ENCODE assay signal across 1 cellular context in the genomic region with DNA sequence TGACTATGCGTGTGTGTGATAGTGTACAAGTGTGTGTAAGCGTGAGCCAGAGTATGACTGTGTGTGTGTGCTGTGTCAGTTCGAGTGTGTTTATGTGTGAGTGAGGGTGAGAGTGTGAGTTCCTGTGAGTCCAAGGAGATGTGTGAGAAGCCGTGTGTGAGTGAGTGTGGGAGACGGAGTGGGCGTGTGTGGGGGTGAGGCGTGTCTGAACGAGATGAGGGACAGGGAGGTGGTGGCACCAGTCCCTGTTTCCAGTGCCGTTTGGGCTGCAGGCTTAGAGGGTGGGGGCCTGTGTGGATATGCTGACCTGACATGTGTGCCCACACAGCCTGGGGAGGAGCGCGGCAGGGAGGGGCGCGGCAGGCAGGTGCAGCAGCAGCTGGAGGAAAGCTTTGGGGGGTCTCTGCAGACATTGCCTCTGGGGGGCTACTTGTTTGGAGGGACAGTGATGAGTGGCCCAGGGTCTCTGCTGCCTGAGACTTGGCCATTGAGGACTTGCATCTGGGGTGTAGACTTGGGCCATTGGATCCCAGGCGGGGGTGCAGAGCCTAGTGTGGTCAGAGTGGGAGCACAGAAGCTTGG.
TF ChIP-seq lines count a peak whose summit lies in the region.

No MANE protein-coding gene starts in this region.

TF ChIP-seq in HEK293, 187 proteins besides CTCF, POLR2A, EP300 and RAD21:
- TF ChIP-seq, protein P1, sequence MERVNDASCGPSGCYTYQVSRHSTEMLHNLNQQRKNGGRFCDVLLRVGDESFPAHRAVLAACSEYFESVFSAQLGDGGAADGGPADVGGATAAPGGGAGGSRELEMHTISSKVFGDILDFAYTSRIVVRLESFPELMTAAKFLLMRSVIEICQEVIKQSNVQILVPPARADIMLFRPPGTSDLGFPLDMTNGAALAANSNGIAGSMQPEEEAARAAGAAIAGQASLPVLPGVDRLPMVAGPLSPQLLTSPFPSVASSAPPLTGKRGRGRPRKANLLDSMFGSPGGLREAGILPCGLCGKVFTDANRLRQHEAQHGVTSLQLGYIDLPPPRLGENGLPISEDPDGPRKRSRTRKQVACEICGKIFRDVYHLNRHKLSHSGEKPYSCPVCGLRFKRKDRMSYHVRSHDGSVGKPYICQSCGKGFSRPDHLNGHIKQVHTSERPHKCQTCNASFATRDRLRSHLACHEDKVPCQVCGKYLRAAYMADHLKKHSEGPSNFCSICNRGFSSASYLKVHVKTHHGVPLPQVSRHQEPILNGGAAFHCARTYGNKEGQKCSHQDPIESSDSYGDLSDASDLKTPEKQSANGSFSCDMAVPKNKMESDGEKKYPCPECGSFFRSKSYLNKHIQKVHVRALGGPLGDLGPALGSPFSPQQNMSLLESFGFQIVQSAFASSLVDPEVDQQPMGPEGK (tag by site-specific recombination; IDR thresholded peaks at IDR 0.05): no peak
- TF ChIP-seq, protein P2, sequence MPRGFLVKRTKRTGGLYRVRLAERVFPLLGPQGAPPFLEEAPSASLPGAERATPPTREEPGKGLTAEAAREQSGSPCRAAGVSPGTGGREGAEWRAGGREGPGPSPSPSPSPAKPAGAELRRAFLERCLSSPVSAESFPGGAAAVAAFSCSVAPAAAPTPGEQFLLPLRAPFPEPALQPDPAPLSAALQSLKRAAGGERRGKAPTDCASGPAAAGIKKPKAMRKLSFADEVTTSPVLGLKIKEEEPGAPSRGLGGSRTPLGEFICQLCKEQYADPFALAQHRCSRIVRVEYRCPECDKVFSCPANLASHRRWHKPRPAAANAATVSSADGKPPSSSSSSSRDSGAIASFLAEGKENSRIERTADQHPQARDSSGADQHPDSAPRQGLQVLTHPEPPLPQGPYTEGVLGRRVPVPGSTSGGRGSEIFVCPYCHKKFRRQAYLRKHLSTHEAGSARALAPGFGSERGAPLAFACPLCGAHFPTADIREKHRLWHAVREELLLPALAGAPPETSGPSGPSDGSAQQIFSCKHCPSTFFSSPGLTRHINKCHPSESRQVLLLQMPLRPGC (tag by site-specific recombination; IDR thresholded peaks at IDR 0.05): no peak
- TF ChIP-seq ZNF341 (tag by site-specific recombination; IDR thresholded peaks at IDR 0.05; ENCODE audit: low read depth) (no peak), ZBTB8A (tag by site-specific recombination; IDR thresholded peaks at IDR 0.05) (no peak), ZSCAN23 (tag by site-specific recombination; IDR thresholded peaks at IDR 0.05) (no peak), KLF9 (tag by site-specific recombination; IDR thresholded peaks at IDR 0.05; ENCODE audit: low read depth) (peak; percentile 65), ZNF658 (tag by site-specific recombination; IDR thresholded peaks at IDR 0.05) (no peak), ZNF302 (tag by site-specific recombination; IDR thresholded peaks at IDR 0.05; ENCODE audit: low read depth) (no peak), ZNF214 (tag by site-specific recombination; IDR thresholded peaks at IDR 0.05; ENCODE audit: borderline replicate concordance) (no peak), ZNF510 (tag by site-specific recombination; IDR thresholded peaks at IDR 0.05; ENCODE audit: insufficient replicate concordance) (no peak), ZNF292 (tag by site-specific recombination; IDR thresholded peaks at IDR 0.05; ENCODE audit: borderline replicate concordance, low read depth) (no peak), SP2 (tag by site-specific recombination; IDR thresholded peaks at IDR 0.05) (no peak), ZFHX2 (tag by site-specific recombination; conservative IDR thresholded peaks at IDR 0.05) (peak; percentile 98), RBAK (tag by site-specific recombination; IDR thresholded peaks at IDR 0.05) (no peak), ZFP41 (tag by site-specific recombination; IDR thresholded peaks at IDR 0.05; ENCODE audit: borderline replicate concordance) (no peak), EGR2 (tag by site-specific recombination; IDR thresholded peaks at IDR 0.05; ENCODE audit: low read depth) (peak; percentile 97), ZNF24 (tag by site-specific recombination; IDR thresholded peaks at IDR 0.05) (no peak)
